In the genomic region with DNA sequence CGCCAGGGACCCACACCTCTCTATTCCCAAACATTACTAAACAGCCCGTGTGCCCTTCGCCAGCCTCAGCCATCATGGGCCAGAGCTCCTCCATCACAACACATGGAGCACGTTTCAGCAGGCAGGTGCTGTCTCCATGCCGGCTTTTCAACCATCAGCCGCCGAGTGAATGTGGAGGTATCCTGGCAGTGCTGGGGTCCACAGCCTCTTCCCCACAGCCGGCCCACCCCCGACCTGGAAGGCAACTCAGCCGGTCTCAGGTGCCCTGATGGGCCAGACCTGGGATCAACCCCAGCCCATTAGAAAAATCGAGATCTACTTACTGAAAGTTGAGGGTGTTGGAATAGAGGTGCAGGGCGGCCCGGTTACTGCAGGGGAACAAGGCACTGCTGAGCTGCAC, we compare ENCODE assay signal across 1 cellular context.
TF ChIP-seq lines count a peak whose summit lies in the region.

No MANE protein-coding gene starts in this region.

TF ChIP-seq in WTC11, 78 proteins besides CTCF, POLR2A, EP300 and RAD21 (continued from another document):
- TF ChIP-seq FOXK1 (CRISPR knock-in tag; IDR thresholded peaks at IDR 0.05): no peak
- TF ChIP-seq ZNF219 (CRISPR knock-in tag; IDR thresholded peaks at IDR 0.05; ENCODE audit: borderline replicate concordance): no peak
- TF ChIP-seq MXD4 (CRISPR knock-in tag; IDR thresholded peaks at IDR 0.05; ENCODE audit: borderline replicate concordance): no peak
- TF ChIP-seq RORB (CRISPR knock-in tag; IDR thresholded peaks at IDR 0.05): no peak
- no peak for TF ChIP-seq KAT7 (CRISPR knock-in tag; IDR thresholded peaks at IDR 0.05; ENCODE audit: borderline replicate concordance)
- TF ChIP-seq ZMAT4 (CRISPR knock-in tag; IDR thresholded peaks at IDR 0.05): no peak
- no peak for TF ChIP-seq RELA (CRISPR knock-in tag; IDR thresholded peaks at IDR 0.05; ENCODE audit: borderline replicate concordance)
- no peak for TF ChIP-seq ZSCAN18 (CRISPR knock-in tag; IDR thresholded peaks at IDR 0.05)
- no peak for TF ChIP-seq ZNF423 (CRISPR knock-in tag; IDR thresholded peaks at IDR 0.05)
- no peak for TF ChIP-seq ELF4 (CRISPR knock-in tag; IDR thresholded peaks at IDR 0.05; ENCODE audit: low read depth)
- no peak for TF ChIP-seq MLX (CRISPR knock-in tag; IDR thresholded peaks at IDR 0.05)
- TF ChIP-seq IRF1 (CRISPR knock-in tag; IDR thresholded peaks at IDR 0.05): no peak
- TF ChIP-seq ZBTB21 (CRISPR knock-in tag; IDR thresholded peaks at IDR 0.05; ENCODE audit: borderline replicate concordance): no peak
- no peak for TF ChIP-seq GRHL2 (CRISPR knock-in tag; IDR thresholded peaks at IDR 0.05; ENCODE audit: insufficient replicate concordance, severe bottlenecking)
- TF ChIP-seq, protein P1, sequence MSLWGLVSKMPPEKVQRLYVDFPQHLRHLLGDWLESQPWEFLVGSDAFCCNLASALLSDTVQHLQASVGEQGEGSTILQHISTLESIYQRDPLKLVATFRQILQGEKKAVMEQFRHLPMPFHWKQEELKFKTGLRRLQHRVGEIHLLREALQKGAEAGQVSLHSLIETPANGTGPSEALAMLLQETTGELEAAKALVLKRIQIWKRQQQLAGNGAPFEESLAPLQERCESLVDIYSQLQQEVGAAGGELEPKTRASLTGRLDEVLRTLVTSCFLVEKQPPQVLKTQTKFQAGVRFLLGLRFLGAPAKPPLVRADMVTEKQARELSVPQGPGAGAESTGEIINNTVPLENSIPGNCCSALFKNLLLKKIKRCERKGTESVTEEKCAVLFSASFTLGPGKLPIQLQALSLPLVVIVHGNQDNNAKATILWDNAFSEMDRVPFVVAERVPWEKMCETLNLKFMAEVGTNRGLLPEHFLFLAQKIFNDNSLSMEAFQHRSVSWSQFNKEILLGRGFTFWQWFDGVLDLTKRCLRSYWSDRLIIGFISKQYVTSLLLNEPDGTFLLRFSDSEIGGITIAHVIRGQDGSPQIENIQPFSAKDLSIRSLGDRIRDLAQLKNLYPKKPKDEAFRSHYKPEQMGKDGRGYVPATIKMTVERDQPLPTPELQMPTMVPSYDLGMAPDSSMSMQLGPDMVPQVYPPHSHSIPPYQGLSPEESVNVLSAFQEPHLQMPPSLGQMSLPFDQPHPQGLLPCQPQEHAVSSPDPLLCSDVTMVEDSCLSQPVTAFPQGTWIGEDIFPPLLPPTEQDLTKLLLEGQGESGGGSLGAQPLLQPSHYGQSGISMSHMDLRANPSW (CRISPR knock-in tag; conservative IDR thresholded peaks at IDR 0.05; ENCODE audit: low read depth): no peak
- TF ChIP-seq ESRRA (CRISPR knock-in tag; IDR thresholded peaks at IDR 0.05; ENCODE audit: borderline replicate concordance): no peak
